8 cellular contexts compared by ENCODE assay signal in the genomic region with DNA sequence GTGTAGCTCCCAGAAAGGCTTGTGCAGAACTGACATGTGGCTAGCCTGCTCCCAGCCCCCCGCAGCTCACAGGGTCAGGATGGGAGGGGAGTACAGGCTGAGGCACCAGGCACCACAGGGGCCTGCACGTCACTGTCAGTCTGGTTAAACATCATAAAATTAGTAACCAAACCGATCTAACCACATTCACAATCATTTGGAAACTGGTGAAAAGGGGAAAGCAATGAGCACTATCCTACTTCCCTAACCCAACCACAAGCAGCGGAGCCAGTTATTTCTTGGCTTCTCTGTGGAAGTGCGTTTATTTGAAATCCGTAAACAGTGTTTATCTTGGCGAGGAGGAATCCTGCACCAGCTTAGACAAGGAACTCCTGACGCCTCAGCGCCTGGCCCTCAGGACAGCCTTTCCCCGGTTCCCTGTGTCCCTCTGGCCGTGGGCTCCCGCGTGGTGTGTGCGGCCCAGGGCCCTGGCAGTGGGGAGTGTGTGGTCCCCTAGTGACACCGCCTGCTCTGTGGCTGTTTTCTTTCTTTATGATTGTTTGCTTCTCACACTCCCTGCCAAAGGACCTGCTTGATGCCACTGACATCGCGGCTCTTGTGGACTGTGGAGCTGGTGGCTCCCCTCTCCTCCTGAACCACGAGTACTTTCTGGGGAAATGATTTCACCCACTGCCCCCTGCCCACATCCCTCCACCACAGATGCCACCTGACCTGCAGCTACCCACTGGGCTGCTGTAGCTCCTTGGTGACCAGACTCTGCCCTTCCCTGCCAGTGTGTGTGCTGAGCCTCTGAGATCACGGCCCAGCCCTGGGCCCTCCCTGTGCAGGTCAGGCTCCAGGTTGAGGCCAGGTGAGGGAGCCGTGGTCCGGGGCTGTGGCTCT. TPM values are rescaled to one million over a fixed set of nuclear protein-coding genes. Genes with fewer than 3 reads are reported as not detected.
DNase-seq lines count a peak whose midpoint lies in the region; ATAC-seq and TF ChIP-seq lines count a peak whose summit lies in the region.

No MANE protein-coding gene starts in this region.

- in situ Hi-C loops in mammary epithelial cell (cut with MboI; ENCODE audit: low sequenced_read_pairs in 2 of 2), result no loop called here

- H2AFZ ChIP-seq in mammary epithelial cell (ENCODE audit: low read depth, low read length), result no peak overlapping the region
- no peak overlapping the region for H2AFZ ChIP-seq in PC-9

- CTCF ChIA-PET in MCF 10A (lab: Yijun Ruan, JAX) (interaction anchor here (0.6 kb wide), 1 partner anchor 130 kb away, joined by 3 read pairs; no protein-coding TSS in a partner anchor), mammary epithelial cell (lab: Charles Lee; ENCODE audit: low non-redundant PET) (no interaction called here), PC-9 (lab: Charles Lee) (no interaction called here)

- no peak overlapping the region for H3K27ac Mint-ChIP-seq in MCF 10A (ENCODE audit: low read depth, unreplicated experiment)
- peak overlapping the region; percentile 24 to 67 for H3K27ac Mint-ChIP-seq in effector memory CD8-positive, alpha-beta T cell
- H3K27ac Mint-ChIP-seq in nephron progenitor cell, result peak overlapping the region; percentile 96

- POLR2A ChIA-PET in MCF 10A (lab: Yijun Ruan, JAX), result interaction anchor here (0.5 kb wide), 1 partner anchor 11 kb away, joined by 3 read pairs; no protein-coding TSS in a partner anchor
- POLR2A ChIA-PET in PC-9 (lab: Charles Lee; ENCODE audit: unreplicated experiment), result no interaction called here

- no peak overlapping the region for H3K9ac ChIP-seq in mammary epithelial cell (ENCODE audit: insufficient read depth, low read length)

- BruUV-seq in MCF 10A (replicated peaks; lab: Mats Ljungman, UMichigan) (no TSS peak), mammary epithelial cell (replicated peaks; lab: Mats Ljungman, UMichigan) (no TSS peak), PC-9 (replicated peaks; lab: Mats Ljungman, UMichigan) (no TSS peak)

- H3K36me3 Mint-ChIP-seq in MCF 10A (ENCODE audit: insufficient read depth, unreplicated experiment) (peaks cover 7% of the 10 kb centered on the region), nephron progenitor cell (ENCODE audit: low read depth) (peaks cover 2% of the 10 kb centered on the region)
- peaks cover 14% of the 10 kb centered on the region for H3K36me3 Mint-ChIP-seq in effector memory CD8-positive, alpha-beta T cell (ENCODE audit: insufficient read depth)

- H3K4me1 ChIP-seq in mammary epithelial cell (ENCODE audit: insufficient read depth, low read length) (peaks cover 23% of the 10 kb centered on the region), PC-9 (replicated peaks; ENCODE audit: insufficient read depth) (peaks cover 61% of the 10 kb centered on the region)

- H3K4me2 ChIP-seq in mammary epithelial cell (ENCODE audit: insufficient read depth, low read depth, low read length) (no peak overlapping the region), PC-9 (peak overlapping the region; percentile 90)

- H3K27me3 ChIP-seq in mammary epithelial cell (ENCODE audit: insufficient read depth, low read length), result no peaks in the 10 kb centered on the region
- no peaks in the 10 kb centered on the region for H3K27me3 ChIP-seq in PC-9 (ENCODE audit: insufficient read depth, low read depth)

- H3K4me1 Mint-ChIP-seq in MCF 10A (ENCODE audit: insufficient read depth, unreplicated experiment) (peaks cover 6% of the 10 kb centered on the region), nephron progenitor cell (peaks cover 32% of the 10 kb centered on the region)
- peaks cover 16 to 25% of the 10 kb centered on the region in 2 donors for H3K4me1 Mint-ChIP-seq in effector memory CD8-positive, alpha-beta T cell (ENCODE audit: low read depth in 2 of 2)

- H3K79me2 ChIP-seq in mammary epithelial cell (ENCODE audit: insufficient read depth, low read length) (peaks cover 31% of the 10 kb centered on the region), PC-9 (ENCODE audit: low read depth) (peaks cover 7% of the 10 kb centered on the region; the same call in 1 of the 2 replicates)

- H4K20me1 ChIP-seq in mammary epithelial cell (ENCODE audit: insufficient read depth, low read length) (no peaks in the 10 kb centered on the region), PC-9 (ENCODE audit: insufficient read depth) (0 out of 2 replicates have a peak, but pooled peaks cover 6% of the 10 kb centered on the region)

- peak; percentile 30 for ATAC-seq in HG02678 (IDR thresholded peaks at IDR 0.05; ENCODE audit: unreplicated experiment)
- ATAC-seq in effector memory CD8-positive, alpha-beta T cell (replicated peaks), result peak; percentile 23

- 85% methylated on average over 18 of the region's 21 CpGs for WGBS in mammary epithelial cell (ENCODE audit: low coverage, missing lambda C conversion rate)

- no peak overlapping the region for H3K4me3 Mint-ChIP-seq in MCF 10A (ENCODE audit: unreplicated experiment)
- H3K4me3 Mint-ChIP-seq in effector memory CD8-positive, alpha-beta T cell, result no peak overlapping the region
- H3K4me3 Mint-ChIP-seq in nephron progenitor cell, result no peak overlapping the region

- H3K9me2 ChIP-seq in PC-9 (ENCODE audit: insufficient read depth), result no peaks in the 10 kb centered on the region

- no peaks in the 10 kb centered on the region for H3K9me3 ChIP-seq in mammary epithelial cell (replicated peaks; ENCODE audit: insufficient read depth, low read length)
- no peaks in the 10 kb centered on the region for H3K9me3 ChIP-seq in PC-9 (ENCODE audit: insufficient read depth, low read depth)

- no peak overlapping the region for H3K27ac ChIP-seq in mammary epithelial cell (ENCODE audit: insufficient read depth, low read depth, low read length)
- peak overlapping the region; percentile 83 for H3K27ac ChIP-seq in PC-9

- DNase-seq in MCF 10A (ENCODE audit: unreplicated experiment), result peak; percentile 65
- no peak for DNase-seq in mammary epithelial cell
- DNase-seq in PC-9, result peak; percentile 42 to 95
- no peak for DNase-seq in effector memory CD8-positive, alpha-beta T cell
- DNase-seq in nephron progenitor cell, result no peak
- no peak for DNase-seq in NCI-H2081 (lab: John Stamatoyannopoulos, UW)
- DNase-seq in NCI-H82 (lab: John Stamatoyannopoulos, UW), result no peak

- dilution Hi-C loops in mammary epithelial cell (cut with HindIII; ENCODE audit: low sequenced_read_pairs), result no loop called here

- H3K9me3 Mint-ChIP-seq in MCF 10A (ENCODE audit: unreplicated experiment) (no peaks in the 10 kb centered on the region), nephron progenitor cell (no peaks in the 10 kb centered on the region)
- no peaks in the 10 kb centered on the region for H3K9me3 Mint-ChIP-seq in effector memory CD8-positive, alpha-beta T cell

- no peak overlapping the region for H3K4me3 ChIP-seq in mammary epithelial cell (replicated peaks in 1 of 3; ENCODE audit: insufficient read depth in 1 of 3, low read depth in 2 of 3, low read length in 3 of 3)
- peak overlapping the region; percentile 48 for H3K4me3 ChIP-seq in PC-9

- H3F3A ChIP-seq in PC-9 (ENCODE audit: insufficient read depth, low read depth), result peaks cover 43% of the 10 kb centered on the region

- H3K27me3 Mint-ChIP-seq in MCF 10A (ENCODE audit: insufficient read depth, unreplicated experiment), result no peaks in the 10 kb centered on the region
- H3K27me3 Mint-ChIP-seq in effector memory CD8-positive, alpha-beta T cell, result no peaks in the 10 kb centered on the region
- peaks cover 11% of the 10 kb centered on the region for H3K27me3 Mint-ChIP-seq in nephron progenitor cell (ENCODE audit: low read depth, poor library complexity)

- TF ChIP-seq CTCF in MCF 10A (IDR thresholded peaks at IDR 0.05; ENCODE audit: unreplicated experiment), result no peak
- no peak for TF ChIP-seq CTCF in mammary epithelial cell (conservative IDR thresholded peaks at IDR 0.05 in 1 of 2, IDR thresholded peaks at IDR 0.05 in 1 of 2; ENCODE audit: extremely low read depth in 1 of 2, insufficient read depth in 1 of 2, low read depth in 1 of 2, low read length in 2 of 2)
- TF ChIP-seq CTCF in PC-9 (conservative IDR thresholded peaks at IDR 0.05), result no peak
- no peak for TF ChIP-seq CTCF in nephron progenitor cell (IDR thresholded peaks at IDR 0.05)

- intact Hi-C loops in MCF 10A (cut with micrococcal nuclease), result loop anchor here (5.0 kb wide), 1 partner anchor 62 kb away; no protein-coding TSS in a partner anchor
- intact Hi-C loops in mammary epithelial cell (cut with micrococcal nuclease), result no loop called here
- intact Hi-C loops in PC-9 (cut with micrococcal nuclease; ENCODE audit: unreplicated experiment), result loop anchor here (10.0 kb wide), 1 partner anchor 59 kb away; no protein-coding TSS in a partner anchor

- H3K36me3 ChIP-seq in mammary epithelial cell (ENCODE audit: insufficient read depth, low read length) (no peaks in the 10 kb centered on the region), PC-9 (ENCODE audit: low read depth) (no peaks in the 10 kb centered on the region)

RNA-seq across cellular contexts. Expression of a gene that starts 38.0 kb away (rescaled TPM):
- total RNA-seq in MCF 10A (2022) (14.2 and 14.7 TPM in 2 replicates), mammary epithelial cell (10 to 100 TPM; 18.0 to 18.7 TPM), PC-9 (2021) (18.4 and 18.8 TPM in 2 replicates)
- 17.3 TPM for polyA plus RNA-seq in mammary epithelial cell
- polyA minus RNA-seq in mammary epithelial cell, result 18.8 TPM

Comparison
In these comparisons a context has a peak if more than half of its experiments do, and no peak if none do; other contexts are left out.
1. DNase-seq: peak in MCF 10A (single experiment) and PC-9 (2 of 2); none in mammary epithelial cell (single experiment), effector memory CD8-positive, alpha-beta T cell (0 of 3), nephron progenitor cell (single experiment), NCI-H2081 (0 of 2) and NCI-H82 (single experiment).